In genomic region chr9:111484564-111484878, GRCh38 we compare ENCODE assay signal across 8 cellular contexts. TPM values are rescaled to one million over a fixed set of nuclear protein-coding genes. Genes with fewer than 3 reads are reported as not detected.
DNase-seq lines count a peak whose midpoint lies in the region; ATAC-seq and TF ChIP-seq lines count a peak whose summit lies in the region.

No MANE protein-coding gene starts in this region.

- TF ChIP-seq CTCF in CD14-positive monocyte (IDR thresholded peaks at IDR 0.05) (no peak), HFF-Myc (IDR thresholded peaks at IDR 0.05; ENCODE audit: low read depth, low read length, missing control alignments) (no peak), liver (IDR thresholded peaks at IDR 0.05; ENCODE audit: low read depth, low read length, missing input control) (no peak), type B pancreatic cell (conservative IDR thresholded peaks at IDR 0.05) (no peak)

- peaks cover 2 to 3% (median 3%) of the 10 kb centered on the region in 3 donors for H3K27me3 Mint-ChIP-seq in CD14-positive monocyte (ENCODE audit: low read depth in 3 of 3)
- H3K27me3 Mint-ChIP-seq in type B pancreatic cell: no peaks in the 10 kb centered on the region

- H3K9me3 ChIP-seq in liver (ENCODE audit: control insufficient read depth in 4 of 4, low read length in 3 of 4): no peaks in the 10 kb centered on the region

- H3K36me3 Mint-ChIP-seq in CD14-positive monocyte (no peaks in the 10 kb centered on the region), type B pancreatic cell (no peaks in the 10 kb centered on the region)

- peaks cover 32% of the 10 kb centered on the region for H3K4me1 Mint-ChIP-seq in CD14-positive monocyte
- peaks cover 18% of the 10 kb centered on the region for H3K4me1 Mint-ChIP-seq in type B pancreatic cell (ENCODE audit: unreplicated experiment)

- H3K27ac ChIP-seq in liver (ENCODE audit: low read depth in 1 of 2, low read length in 2 of 2): peak overlapping the region; percentile 98

- H3K4me3 Mint-ChIP-seq in CD14-positive monocyte (peak overlapping the region; percentile 83 to 92), type B pancreatic cell (peak overlapping the region; percentile 92)

- H3K27me3 ChIP-seq in liver (ENCODE audit: control insufficient read depth in 4 of 4, insufficient read depth in 4 of 4, low read length in 3 of 4): no peaks in the 10 kb centered on the region

- WGBS in liver: under 1% methylated on average over 4 of the region's 4 CpGs

- no peaks in the 10 kb centered on the region for H3K36me3 ChIP-seq in liver (ENCODE audit: control insufficient read depth in 4 of 4, insufficient read depth in 3 of 4, low read depth in 1 of 4, low read length in 3 of 4)

- no peak for ATAC-seq in HG03571 (IDR thresholded peaks at IDR 0.05; ENCODE audit: unreplicated experiment)

- DNase-seq in CD14-positive monocyte (ENCODE audit: low spot score) (no peak), HFF-Myc (ENCODE audit: extremely low read depth, low read depth) (no peak), amniotic epithelial cell (ENCODE audit: low read depth) (peak; percentile 51), type B pancreatic cell (ENCODE audit: extremely low spot score, unreplicated experiment) (no peak), D341Med (ENCODE audit: low spot score) (no peak), AG08395 (ENCODE audit: low spot score) (no peak)

- H3K27ac Mint-ChIP-seq in CD14-positive monocyte (peak overlapping the region; percentile 82 to 94 (median 91)), type B pancreatic cell (peak overlapping the region; percentile 94)

- H3K4me1 ChIP-seq in liver (ENCODE audit: control insufficient read depth in 4 of 4, insufficient read depth in 4 of 4, low read length in 3 of 4): peaks cover 0 to 10% (median 5%) of the 10 kb centered on the region in 4 donors

- H3K4me3 ChIP-seq in HFF-Myc (replicated peaks; ENCODE audit: low read depth, low read length) (peak overlapping the region; percentile 75), liver (ENCODE audit: low read depth in 1 of 3, low read length in 3 of 3) (peak overlapping the region; percentile 73 to 99 (median 76))

- peak overlapping the region; percentile 72 to 75 for H3K9ac ChIP-seq in liver (ENCODE audit: low read depth in 1 of 2, low read length in 2 of 2)

- intact Hi-C loops in CD14-positive monocyte (cut with micrococcal nuclease): loop anchor here in 1 of 2 donors (5.0 to 10.0 kb wide), 2 partner anchors 148 to 410 kb away; partner anchors contain the start of genes DNAJC25 and UGCG

- TF ChIP-seq RAD21 in liver (IDR thresholded peaks at IDR 0.05): peak in 1 of 2 donors; percentile 3

- H3K9me3 Mint-ChIP-seq in CD14-positive monocyte: no peaks in the 10 kb centered on the region
- no peaks in the 10 kb centered on the region for H3K9me3 Mint-ChIP-seq in type B pancreatic cell

TF ChIP-seq in liver, 16 proteins besides CTCF, POLR2A, EP300 and RAD21:
- TF ChIP-seq NR2F2 (IDR thresholded peaks at IDR 0.05): no peak
- TF ChIP-seq REST (IDR thresholded peaks at IDR 0.05): no peak
- no peak for TF ChIP-seq JUND (IDR thresholded peaks at IDR 0.05)
- TF ChIP-seq TAF1 (conservative IDR thresholded peaks at IDR 0.05): no peak
- peak in 1 of 2 donors; percentile 22 for TF ChIP-seq RXRA (IDR thresholded peaks at IDR 0.05)
- peak; percentile 6 for TF ChIP-seq YY1 (IDR thresholded peaks at IDR 0.05)

RNA-seq across cellular contexts. Expression of gene ECPAS, which starts 0.3 kb away (rescaled TPM):
- 10 to 100 TPM in 1 of 2 donors, 1 to 10 TPM in 1; 7.4 to 15.9 TPM for polyA plus RNA-seq in CD14-positive monocyte
- total RNA-seq in liver: 10 to 100 TPM; 32.2 to 60.8 TPM
- polyA plus RNA-seq in liver: 10 to 100 TPM; 14.7 to 20.3 TPM
- 73.8 and 82.9 TPM in 2 replicates for total RNA-seq in type B pancreatic cell (ENCODE audit: low replicate concordance)

RNA-seq across cellular contexts. Expression of gene ZNF483, which starts 40.5 kb away (rescaled TPM):
- polyA plus RNA-seq in CD14-positive monocyte (not detected), liver (under 1 TPM; 0.03 to 0.46 TPM)
- total RNA-seq in liver (1 to 10 TPM in 1 of 2 donors, under 1 TPM in 1; 0.84 to 2.5 TPM), type B pancreatic cell (ENCODE audit: low replicate concordance) (4.1 and 11.7 TPM in 2 replicates)
